Comparison of ENCODE assay signal across 7 cellular contexts in the genomic region with DNA sequence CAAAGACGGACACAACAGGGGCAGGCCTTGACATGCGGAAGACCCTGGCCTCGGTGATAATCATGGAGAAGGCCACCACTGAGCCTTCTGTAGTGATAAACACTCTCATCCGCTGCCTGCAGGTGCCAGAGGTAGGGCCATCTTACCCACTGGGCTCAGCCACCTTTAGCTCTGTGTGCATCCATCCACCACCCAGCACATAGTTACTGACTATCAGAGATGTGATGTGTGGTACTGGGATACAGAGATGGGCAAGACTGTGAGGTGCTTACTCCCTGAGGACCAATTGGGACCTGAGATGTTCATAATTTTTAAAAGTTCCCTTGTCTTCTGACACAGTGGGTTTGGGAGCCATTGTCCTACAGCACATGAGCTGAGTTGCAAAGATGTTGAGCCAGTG. TPM values are rescaled to one million over a fixed set of nuclear protein-coding genes. Genes with fewer than 3 reads are reported as not detected.
"Had no signal": no experiment of that assay in that cellular context is flagged by ENCODE, and none has a peak within 500 bp of the region (broad histone marks: within the 10 kb centered on the region; RNA-seq: fewer than 3 reads in every experiment).

No MANE protein-coding gene starts in this region.

- H3K4me1 Mint-ChIP-seq: GM23338, H9 had no signal

- DNase-seq: H9, HCEC 1CT, IMR-90 had no signal

- ATAC-seq: GM23338 had no signal

- FAIRE-seq: H1, H54, HTR-8/SVneo had no signal

- H3K27ac Mint-ChIP-seq: GM23338, H9 had no signal

- H3K4me3 ChIP-seq: GM23338 had no signal

- H3K4me3 Mint-ChIP-seq: GM23338, H9 had no signal

RNA-seq across cellular contexts. Expression of a gene that starts 1.6 kb away (rescaled TPM):
- total RNA-seq: GM23338, H1, H9, IMR-90 had no signal

RNA-seq across cellular contexts. Expression of a gene that starts 19.7 kb away (rescaled TPM):
- total RNA-seq: GM23338, H1, H9, IMR-90 had no signal

RNA-seq across cellular contexts. Expression of a gene that starts 50.9 kb away (rescaled TPM):
- total RNA-seq: GM23338, H1, H9, IMR-90 had no signal
